ENCODE assay signal across 8 cellular contexts in the genomic region with DNA sequence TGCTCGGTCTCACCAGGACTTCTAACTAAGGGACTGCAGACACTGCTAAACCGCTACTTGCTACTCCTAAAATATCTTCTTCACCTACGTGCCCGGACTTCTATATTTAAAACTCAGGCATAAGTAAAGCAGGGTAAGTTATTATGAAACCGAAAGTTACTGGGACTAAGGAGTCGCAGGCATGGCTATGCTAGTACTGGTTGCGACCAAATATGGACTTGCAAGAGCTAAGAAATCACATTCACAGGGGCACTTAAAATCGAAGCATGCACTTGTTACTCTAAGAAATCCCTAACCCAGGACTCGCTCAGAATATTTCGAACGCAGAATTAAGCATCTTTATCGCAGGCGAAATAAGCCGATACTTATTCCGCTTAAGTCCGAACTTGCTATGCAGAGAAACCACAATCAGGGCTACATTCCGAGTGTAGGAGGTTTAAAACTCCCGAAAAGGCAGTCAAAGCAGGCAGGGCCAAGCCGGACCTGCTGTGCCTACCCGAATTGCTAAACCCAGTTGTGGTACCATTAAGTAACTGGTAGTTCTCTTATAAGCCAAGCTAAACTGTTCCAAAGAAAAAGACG. TPM values are rescaled to one million over a fixed set of nuclear protein-coding genes. Genes with fewer than 3 reads are reported as not detected.
A peak's percentile ranks its signal among the peaks of the same experiment; 100 is the strongest.
DNase-seq lines count a peak whose midpoint lies in the region; ATAC-seq, FAIRE-seq and TF ChIP-seq lines count a peak whose summit lies in the region.

No MANE protein-coding gene starts in this region.

- TF ChIP-seq CTCF in right atrium auricular region (IDR thresholded peaks at IDR 0.05) (no peak), GM12878 (IDR thresholded peaks at IDR 0.05 in 2 of 3, conservative IDR thresholded peaks at IDR 0.05 in 1 of 3; ENCODE audit: control insufficient read depth in 2 of 3, extremely low read depth in 1 of 3, insufficient read depth in 1 of 3, low read depth in 3 of 3, low read length in 3 of 3) (no peak)

- no peak for TF ChIP-seq EP300 in GM12878 (IDR thresholded peaks at IDR 0.05; ENCODE audit: borderline replicate concordance in 1 of 2, control insufficient read depth in 1 of 2, low read depth in 2 of 2, low read length in 2 of 2)

- SMC1A ChIA-PET in GM12878 (lab: Charles Lee; ENCODE audit: uncharacterized antibody, unreplicated experiment): interaction anchor here (0.8 to 7.9 kb wide), 9 partner anchors 18 to 129 kb away, joined by 3 to 111 read pairs (median 6); no protein-coding TSS in a partner anchor

- peak; percentile 41 for FAIRE-seq in GM12878 (lab: Jason Lieb, UNC)

- 1% methylated on average over 21 of the region's 21 CpGs for WGBS in GM12878 (ENCODE audit: insufficient coverage, insufficient replicate concordance, low lambda C conversion rate, missing lambda C conversion rate)

- peaks cover 0 to 15% of the 10 kb centered on the region in 2 donors for H3K4me1 ChIP-seq in right atrium auricular region
- peaks cover 20% of the 10 kb centered on the region for H3K4me1 ChIP-seq in GM12878 (ENCODE audit: control insufficient read depth, insufficient read depth, low read length)

- H3K4me3 ChIP-seq in right atrium auricular region (peak overlapping the region; percentile 33 to 38), GM12878 (peak overlapping the region; percentile 39; the same call in 1 of the 2 replicates)

- DNase-seq in right atrium auricular region (ENCODE audit: low spot score) (no peak), Right ventricle myocardium superior (no peak), NCI-H187 (lab: John Stamatoyannopoulos, UW) (peak; percentile 38 to 93), GM12878 (ENCODE audit: low read depth, low spot score) (no peak), lung microvascular endothelial cell (ENCODE audit: low read depth in 2 of 2) (peak; percentile 84 to 88), NCI-H1694 treated with DMSO at 0.1 percent for 48 hours (lab: John Stamatoyannopoulos, UW) (no peak), NCI-H2081 treated with DMSO at 0.1 percent for 48 hours (lab: John Stamatoyannopoulos, UW) (no peak)

- H4K20me1 ChIP-seq in GM12878 (ENCODE audit: control insufficient read depth, insufficient read depth): no peaks in the 10 kb centered on the region

- H2AFZ ChIP-seq in GM12878 (ENCODE audit: control insufficient read depth, low read depth, low read length): peak overlapping the region; percentile 20

- H3K27me3 ChIP-seq in right atrium auricular region (no peaks in the 10 kb centered on the region), GM12878 (replicated peaks in 1 of 2; ENCODE audit: control insufficient read depth in 2 of 2, insufficient read depth in 2 of 2, low read length in 1 of 2) (no peaks in the 10 kb centered on the region)

- H3K36me3 ChIP-seq in right atrium auricular region (no peaks in the 10 kb centered on the region), GM12878 (ENCODE audit: control insufficient read depth in 2 of 2, insufficient read depth in 2 of 2, low read length in 1 of 2) (no peaks in the 10 kb centered on the region)

- H3K79me2 ChIP-seq in GM12878 (ENCODE audit: control insufficient read depth, insufficient read depth, low read length): no peaks in the 10 kb centered on the region

- H3K27ac ChIP-seq in right atrium auricular region: peak overlapping the region; percentile 70 to 89
- peak overlapping the region; percentile 67 for H3K27ac ChIP-seq in GM12878 (ENCODE audit: control insufficient read depth, insufficient read depth)

- intact Hi-C loops in Right ventricle myocardium superior (cut with DNase I) (no loop called here), GM12878 (cut with micrococcal nuclease; ENCODE audit: unreplicated experiment) (no loop called here)

- POLR2A ChIA-PET in GM12878 (lab: Charles Lee): interaction anchor here (0.6 to 4.5 kb wide), 5 partner anchors 18 to 98 kb away, joined by 3 to 32 read pairs (median 5); no protein-coding TSS in a partner anchor

- no peak for TF ChIP-seq RAD21 in GM12878 (IDR thresholded peaks at IDR 0.05; ENCODE audit: insufficient read depth, low read depth, low read length)

- no peak for ATAC-seq in Right ventricle myocardium superior (ENCODE audit: poor library complexity)
- ATAC-seq in GM12878: peak; percentile 9
- ATAC-seq in HG02588 (IDR thresholded peaks at IDR 0.05; ENCODE audit: unreplicated experiment): no peak

- CTCF ChIA-PET in GM12878 (lab: Yijun Ruan, JAX): interaction anchor here (0.6 to 4.4 kb wide), 14 partner anchors 18 to 268 kb away, joined by 3 to 44 read pairs (median 4); no protein-coding TSS in a partner anchor

- TF ChIP-seq POLR2A in GM12878 (IDR thresholded peaks at IDR 0.05; ENCODE audit: low read depth, low read length): no peak

- H3K9me3 ChIP-seq in right atrium auricular region (no peaks in the 10 kb centered on the region), GM12878 (replicated peaks; ENCODE audit: control insufficient read depth, insufficient read depth, low read length) (no peaks in the 10 kb centered on the region)

- RAD21 ChIA-PET in GM12878 (lab: Charles Lee; ENCODE audit: unreplicated experiment): interaction anchor here (0.7 to 4.0 kb wide), 10 partner anchors 18 to 268 kb away, joined by 3 to 48 read pairs (median 5); no protein-coding TSS in a partner anchor

- BruUV-seq in GM12878 (replicated peaks; lab: Mats Ljungman, UMichigan): no TSS peak

- H3K4me2 ChIP-seq in GM12878 (ENCODE audit: control insufficient read depth, insufficient read depth): peak overlapping the region; percentile 95

- in situ Hi-C loops in GM12878 (cut with MboI): no loop called here

- H3K9ac ChIP-seq in GM12878 (ENCODE audit: control insufficient read depth, insufficient read depth, low read length): peak overlapping the region; percentile 42

TF ChIP-seq in GM12878, 131 proteins besides CTCF, POLR2A, EP300 and RAD21 (continues in another document):
- TF ChIP-seq EED (IDR thresholded peaks at IDR 0.05; ENCODE audit: low read depth) (0 out of 2 replicates have a peak, but pooled peaks have one; percentile 41), HDAC6 (IDR thresholded peaks at IDR 0.05; ENCODE audit: unreplicated experiment) (no peak)
- TF ChIP-seq, protein P1, sequence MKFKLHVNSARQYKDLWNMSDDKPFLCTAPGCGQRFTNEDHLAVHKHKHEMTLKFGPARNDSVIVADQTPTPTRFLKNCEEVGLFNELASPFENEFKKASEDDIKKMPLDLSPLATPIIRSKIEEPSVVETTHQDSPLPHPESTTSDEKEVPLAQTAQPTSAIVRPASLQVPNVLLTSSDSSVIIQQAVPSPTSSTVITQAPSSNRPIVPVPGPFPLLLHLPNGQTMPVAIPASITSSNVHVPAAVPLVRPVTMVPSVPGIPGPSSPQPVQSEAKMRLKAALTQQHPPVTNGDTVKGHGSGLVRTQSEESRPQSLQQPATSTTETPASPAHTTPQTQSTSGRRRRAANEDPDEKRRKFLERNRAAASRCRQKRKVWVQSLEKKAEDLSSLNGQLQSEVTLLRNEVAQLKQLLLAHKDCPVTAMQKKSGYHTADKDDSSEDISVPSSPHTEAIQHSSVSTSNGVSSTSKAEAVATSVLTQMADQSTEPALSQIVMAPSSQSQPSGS (IDR thresholded peaks at IDR 0.05; ENCODE audit: low read length): peak; percentile 29; the same call in 1 of the 2 replicates
- TF ChIP-seq, protein P2, sequence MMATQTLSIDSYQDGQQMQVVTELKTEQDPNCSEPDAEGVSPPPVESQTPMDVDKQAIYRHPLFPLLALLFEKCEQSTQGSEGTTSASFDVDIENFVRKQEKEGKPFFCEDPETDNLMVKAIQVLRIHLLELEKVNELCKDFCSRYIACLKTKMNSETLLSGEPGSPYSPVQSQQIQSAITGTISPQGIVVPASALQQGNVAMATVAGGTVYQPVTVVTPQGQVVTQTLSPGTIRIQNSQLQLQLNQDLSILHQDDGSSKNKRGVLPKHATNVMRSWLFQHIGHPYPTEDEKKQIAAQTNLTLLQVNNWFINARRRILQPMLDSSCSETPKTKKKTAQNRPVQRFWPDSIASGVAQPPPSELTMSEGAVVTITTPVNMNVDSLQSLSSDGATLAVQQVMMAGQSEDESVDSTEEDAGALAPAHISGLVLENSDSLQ (IDR thresholded peaks at IDR 0.05): no peak
- TF ChIP-seq, protein P3, sequence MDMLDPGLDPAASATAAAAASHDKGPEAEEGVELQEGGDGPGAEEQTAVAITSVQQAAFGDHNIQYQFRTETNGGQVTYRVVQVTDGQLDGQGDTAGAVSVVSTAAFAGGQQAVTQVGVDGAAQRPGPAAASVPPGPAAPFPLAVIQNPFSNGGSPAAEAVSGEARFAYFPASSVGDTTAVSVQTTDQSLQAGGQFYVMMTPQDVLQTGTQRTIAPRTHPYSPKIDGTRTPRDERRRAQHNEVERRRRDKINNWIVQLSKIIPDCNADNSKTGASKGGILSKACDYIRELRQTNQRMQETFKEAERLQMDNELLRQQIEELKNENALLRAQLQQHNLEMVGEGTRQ (IDR thresholded peaks at IDR 0.05; ENCODE audit: borderline replicate concordance, low read depth, low read length): no peak
- TF ChIP-seq, protein P4, sequence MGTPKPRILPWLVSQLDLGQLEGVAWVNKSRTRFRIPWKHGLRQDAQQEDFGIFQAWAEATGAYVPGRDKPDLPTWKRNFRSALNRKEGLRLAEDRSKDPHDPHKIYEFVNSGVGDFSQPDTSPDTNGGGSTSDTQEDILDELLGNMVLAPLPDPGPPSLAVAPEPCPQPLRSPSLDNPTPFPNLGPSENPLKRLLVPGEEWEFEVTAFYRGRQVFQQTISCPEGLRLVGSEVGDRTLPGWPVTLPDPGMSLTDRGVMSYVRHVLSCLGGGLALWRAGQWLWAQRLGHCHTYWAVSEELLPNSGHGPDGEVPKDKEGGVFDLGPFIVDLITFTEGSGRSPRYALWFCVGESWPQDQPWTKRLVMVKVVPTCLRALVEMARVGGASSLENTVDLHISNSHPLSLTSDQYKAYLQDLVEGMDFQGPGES (IDR thresholded peaks at IDR 0.05): no peak

RNA-seq across cellular contexts. Expression of a gene that starts 2.1 kb away (rescaled TPM):
- total RNA-seq in right atrium auricular region (under 1 TPM in 1 of 2 donors, not detected in 1; 0.63 TPM), Right ventricle myocardium superior (0.94 TPM), GM12878 (2014; rRNA removed) (4.3 and 4.7 TPM in 2 replicates), GM12878 (2014; rRNA removed; fragmentation: Illumina TruSeq; extraction: Trizol) (4.2 and 5.1 TPM in 2 replicates), GM12878 (2021) (4.4 and 5.2 TPM in 2 replicates), lung microvascular endothelial cell (6.5 and 7.2 TPM in 2 replicates)
- total RNA-seq in GM12878 (2013; cell fraction: nucleolus; rRNA removed): 5.8 and 9.3 TPM in 2 replicates
- 1.4 TPM for polyA plus RNA-seq in GM12878 (2011; ENCODE audit: low read depth)
- polyA plus RNA-seq in GM12878 (2011; rRNA removed) (1.8 and 2.3 TPM in 2 replicates), GM12878 (2014; fragmentation: Illumina TruSeq; extraction: Trizol) (3.6 and 3.7 TPM in 2 replicates), GM12878 (2014; fragmentation: Nextera tagmentation; extraction: Ambion mirVana) (1 to 10 TPM; 3.2 to 4.5 TPM), GM12878 (2014; rRNA removed) (6.8 and 7.8 TPM in 2 replicates), GM12878 (2016; fragmentation: Nextera tagmentation; extraction: Ambion mirVana) (1 to 10 TPM; 6.4 to 6.7 TPM)
- polyA plus RNA-seq in GM12878 (2011; cell fraction: cytosol; rRNA removed): 1.6 and 2.1 TPM in 2 replicates
- polyA plus RNA-seq in GM12878 (2011; cell fraction: nucleus; rRNA removed): 4.3 and 4.7 TPM in 2 replicates
- polyA plus RNA-seq in GM12878 (2012): 2.2 and 2.4 TPM in 2 replicates
- polyA minus RNA-seq in GM12878 (2011; rRNA and poly(A)+ RNA removed): 3.0 and 4.7 TPM in 2 replicates
- 0.62 TPM in 1 of 2 replicates, not detected in the other for polyA minus RNA-seq in GM12878 (2011; cell fraction: cytosol; rRNA and poly(A)+ RNA removed)
- polyA minus RNA-seq in GM12878 (2011; cell fraction: nucleus; rRNA and poly(A)+ RNA removed): 7.4 and 18.5 TPM in 2 replicates

Comparison
In these comparisons a context has a peak if more than half of its experiments do, and no peak if none do; other contexts are left out.
1. DNase-seq: peak in NCI-H187 (2 of 2) and lung microvascular endothelial cell (2 of 2); none in right atrium auricular region (single experiment), Right ventricle myocardium superior (single experiment), GM12878 (single experiment), NCI-H1694 treated with DMSO at 0.1 percent for 48 hours (single experiment) and NCI-H2081 treated with DMSO at 0.1 percent for 48 hours (single experiment).